In the genomic region with DNA sequence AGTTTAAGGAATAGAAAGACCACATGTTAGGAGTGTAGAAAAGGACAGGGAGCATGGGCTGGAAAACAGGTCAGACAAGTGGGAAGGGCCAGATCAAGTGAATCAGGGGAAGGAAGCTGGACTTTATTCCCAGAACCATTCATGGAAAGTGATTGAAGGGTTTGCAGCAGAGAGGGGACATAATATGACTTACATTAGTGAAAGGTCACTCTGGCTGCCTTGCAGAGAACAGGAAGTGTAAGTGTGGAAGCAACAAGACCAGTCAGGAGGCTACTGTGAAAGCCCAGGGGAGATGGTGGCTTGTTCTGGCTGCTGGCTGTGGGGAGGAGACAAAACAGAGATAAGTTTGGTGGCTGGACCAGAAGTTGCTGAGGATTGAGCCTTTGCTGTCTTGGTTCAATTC, we compare ENCODE assay signal across 8 cellular contexts.
DNase-seq lines count a peak whose midpoint lies in the region; ATAC-seq, FAIRE-seq and TF ChIP-seq lines count a peak whose summit lies in the region.

No MANE protein-coding gene starts in this region.

- H3K4me1 ChIP-seq in kidney (ENCODE audit: control insufficient read depth in 1 of 2, insufficient read depth in 1 of 2, low read depth in 1 of 2, low read length in 2 of 2), result peaks cover 23 to 25% of the 10 kb centered on the region in 2 donors

- peak; percentile 67 for ATAC-seq in GM18861 (IDR thresholded peaks at IDR 0.05; ENCODE audit: unreplicated experiment)
- peak; percentile 85 for ATAC-seq in HG02588 (IDR thresholded peaks at IDR 0.05; ENCODE audit: unreplicated experiment)

- H3K27ac ChIP-seq in kidney (ENCODE audit: low read depth in 2 of 2, low read length in 2 of 2), result peak overlapping the region in 1 of 2 donors; percentile 67

- intact Hi-C loops in kidney (cut with DNase I), result no loop called here

- H3K9me3 ChIP-seq in kidney (ENCODE audit: control insufficient read depth in 1 of 2, low read length in 2 of 2), result no peaks in the 10 kb centered on the region

- FAIRE-seq in kidney (lab: Jason Lieb, UNC), result no peak

- no peak overlapping the region for H3K4me3 ChIP-seq in kidney (ENCODE audit: low read length in 2 of 2)

- no peak overlapping the region for H3K9ac ChIP-seq in kidney (ENCODE audit: low read length in 2 of 2)

- no peaks in the 10 kb centered on the region for H3K36me3 ChIP-seq in kidney (ENCODE audit: control insufficient read depth in 1 of 2, insufficient read depth in 2 of 2, low read length in 2 of 2)

- TF ChIP-seq CTCF in kidney (IDR thresholded peaks at IDR 0.05; ENCODE audit: borderline replicate concordance, extremely low read depth, insufficient read depth), result no peak

- DNase-seq in OCI-M1 (lab: John Stamatoyannopoulos, UW), result peak; percentile 21
- DNase-seq in kidney, result peak; percentile 52
- no peak for DNase-seq in middle frontal gyrus (ENCODE audit: extremely low spot score, low spot score)
- DNase-seq in globus pallidus (ENCODE audit: low spot score), result no peak
- no peak for DNase-seq in NCI-H82 treated with DMSO at 0.1 percent for 48 hours (lab: John Stamatoyannopoulos, UW; ENCODE audit: unreplicated experiment)
- no peak for DNase-seq in stimulated activated CD4-positive, alpha-beta T cell treated with anti-CD3 and anti-CD28 coated beads, Interleukin-2, amount 100 ng/mL, for 24 hours

Comparison
In these comparisons a context has a peak if more than half of its experiments do, and no peak if none do; other contexts are left out.
1. DNase-seq: peak in OCI-M1 (single experiment) and kidney (single experiment); none in middle frontal gyrus (single experiment), globus pallidus (single experiment), NCI-H82 treated with DMSO at 0.1 percent for 48 hours (single experiment) and stimulated activated CD4-positive, alpha-beta T cell treated with anti-CD3 and anti-CD28 coated beads, Interleukin-2, amount 100 ng/mL, for 24 hours (0 of 2).